29 cellular contexts compared by ENCODE assay signal in the genomic region with DNA sequence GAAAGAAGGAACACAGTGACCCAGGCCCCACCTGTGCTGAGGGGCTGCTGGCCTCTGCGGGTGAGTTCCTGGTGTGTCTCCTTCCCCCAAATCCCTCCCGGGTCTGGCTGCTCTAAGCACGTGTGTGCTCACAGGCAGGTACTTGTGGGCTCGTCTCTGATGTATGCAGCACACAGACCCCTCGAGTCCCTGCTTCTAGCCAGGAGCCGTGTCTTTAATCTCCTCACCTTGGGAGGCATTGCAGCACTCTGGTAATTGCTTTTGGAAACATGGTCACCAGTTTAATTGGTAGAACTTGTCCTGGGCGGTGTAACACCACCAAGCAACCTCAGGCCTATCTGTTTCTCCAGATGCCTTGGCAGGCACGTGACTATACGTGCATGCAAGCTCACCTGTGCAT.
"Had no signal": no experiment of that assay in that cellular context is flagged by ENCODE, and none has a peak within 500 bp of the region (broad histone marks: within the 10 kb centered on the region; RNA-seq: fewer than 3 reads in every experiment).

No MANE protein-coding gene starts in this region.

- H3K36me3 ChIP-seq: adrenal gland, breast epithelium, SJSA1 had no signal

- H3K27ac ChIP-seq: adrenal gland, breast epithelium, coronary artery, SJSA1 had no signal

- H3K9me3 ChIP-seq: adrenal gland, breast epithelium, SJSA1 had no signal

- H3K9me3 Mint-ChIP-seq: activated B cell treated with CpG ODN at 0.5 μM for 24 hours; activated CD4-positive, alpha-beta memory T cell treated with anti-CD3 and anti-CD28 coated beads, Interleukin-2, amount 10 ng/mL, durations not matched to agents 7 days and 5 days; activated CD4-positive, alpha-beta T cell treated with anti-CD3 and anti-CD28 coated beads, Interleukin-2, amount 10 ng/mL, durations not matched to agents 24 days and 14 days; T-helper 1 cell treated with Interleukin-12 subunit alpha and Interleukin-12 subunit beta and Interleukin-4 antibody, amounts not matched to agents 30 μg/mL and 1 μg/mL, for 36 hours had no signal

- H3K36me3 Mint-ChIP-seq: activated naive CD8-positive, alpha-beta T cell treated with anti-CD3 and anti-CD28 coated beads, Interleukin-2, amount 10 ng/mL, durations not matched to agents 7 days and 5 days had no signal

- H3K27ac Mint-ChIP-seq: activated B cell treated with CpG ODN at 0.5 μM for 24 hours; activated CD4-positive, alpha-beta memory T cell treated with anti-CD3 and anti-CD28 coated beads, Interleukin-2, amount 10 ng/mL, durations not matched to agents 7 days and 5 days; activated CD4-positive, alpha-beta T cell treated with anti-CD3 and anti-CD28 coated beads, Interleukin-2, amount 10 ng/mL, durations not matched to agents 24 days and 14 days; activated naive CD8-positive, alpha-beta T cell treated with anti-CD3 and anti-CD28 coated beads, Interleukin-2, amount 10 ng/mL, durations not matched to agents 7 days and 5 days; T-helper 1 cell treated with Interleukin-12 subunit alpha and Interleukin-12 subunit beta and Interleukin-4 antibody, amounts not matched to agents 30 μg/mL and 1 μg/mL, for 36 hours had no signal

- H3K4me3 Mint-ChIP-seq: activated B cell treated with CpG ODN at 0.5 μM for 24 hours; activated CD4-positive, alpha-beta memory T cell treated with anti-CD3 and anti-CD28 coated beads, Interleukin-2, amount 10 ng/mL, durations not matched to agents 7 days and 5 days; activated CD4-positive, alpha-beta T cell treated with anti-CD3 and anti-CD28 coated beads, Interleukin-2, amount 10 ng/mL, durations not matched to agents 24 days and 14 days; activated naive CD8-positive, alpha-beta T cell treated with anti-CD3 and anti-CD28 coated beads, Interleukin-2, amount 10 ng/mL, durations not matched to agents 7 days and 5 days; T-helper 1 cell treated with Interleukin-12 subunit alpha and Interleukin-12 subunit beta and Interleukin-4 antibody, amounts not matched to agents 30 μg/mL and 1 μg/mL, for 36 hours had no signal

- H3K27me3 ChIP-seq: adrenal gland had no signal

- H3K4me3 ChIP-seq: adrenal gland, breast epithelium, coronary artery, SJSA1 had no signal

- ATAC-seq: PC-3, SK-N-SH treated with all-trans-retinoic acid at 6 μM for 48 hours had no signal

- DNase-seq: activated B cell treated with CpG ODN at 0.5 μM for 24 hours; activated CD4-positive, alpha-beta memory T cell treated with anti-CD3 and anti-CD28 coated beads, Interleukin-2, amount 10 ng/mL, durations not matched to agents 7 days and 5 days; activated CD4-positive, alpha-beta T cell treated with anti-CD3 and anti-CD28 coated beads for 1 hour; activated CD4-positive, alpha-beta T cell treated with anti-CD3 and anti-CD28 coated beads, Interleukin-2, amount 10 ng/mL, durations not matched to agents 24 days and 14 days; activated CD8-positive, alpha-beta memory T cell treated with anti-CD3 and anti-CD28 coated beads, Interleukin-2, amount 50 U/mL, for 48 hours; activated naive CD4-positive, alpha-beta T cell treated with anti-CD3 and anti-CD28 coated beads, Interleukin-2, amount 50 U/mL, for 16 hours; activated naive CD8-positive, alpha-beta T cell treated with anti-CD3 and anti-CD28 coated beads, Interleukin-2, amount 10 ng/mL, durations not matched to agents 7 days and 5 days; activated T-cell treated with anti-CD3 and anti-CD28 coated beads, Interleukin-2, amount 50 U/mL, for 1 hour; adrenal gland; anterior cingulate cortex; central memory CD4-positive, alpha-beta T cell; Karpas-422; MM.1S; NCI-H1105 treated with DMSO at 0.1 percent for 48 hours; NCI-H1436 treated with DMSO at 0.1 percent for 48 hours; NCI-H187; NCI-H2081; NCI-H345; NCI-H524; NCI-H774; NK-92 treated with Interleukin-12 subunit alpha and Interleukin-12 subunit beta, amount 100 ng/mL, for 24 hours; PC-3; SHP77; T-helper 9 cell had no signal
